Comparison of ENCODE assay signal across 1 cellular context in the genomic region with DNA sequence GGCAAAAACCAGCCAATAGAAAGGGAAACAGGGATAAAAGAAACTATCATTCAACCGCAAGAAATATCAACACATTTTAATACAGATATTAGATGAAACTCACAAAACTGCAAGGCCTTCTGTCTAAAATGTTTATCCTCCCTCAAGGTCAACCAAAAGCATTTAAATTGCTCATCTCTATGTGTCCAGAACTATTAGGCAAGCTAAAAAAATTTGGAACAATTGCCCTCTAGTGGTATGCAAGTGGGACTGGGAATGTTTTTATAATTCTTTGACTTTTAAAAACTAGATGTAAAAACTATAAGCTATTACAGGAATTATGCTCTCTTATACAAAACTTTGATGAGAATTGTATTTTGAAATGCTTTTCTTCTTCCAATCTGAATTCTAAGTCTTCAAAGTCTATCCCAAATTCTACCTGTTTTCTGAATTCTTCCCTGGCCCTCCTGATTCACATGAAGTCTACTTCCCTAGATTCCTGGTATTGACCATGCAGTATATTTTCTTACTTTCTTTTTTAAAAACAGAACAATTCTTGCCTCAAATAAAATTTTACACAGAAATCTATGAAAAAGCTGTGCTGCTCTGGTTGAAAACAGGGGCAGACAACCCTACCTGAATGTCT.
TF ChIP-seq lines count a peak whose summit lies in the region.

No MANE protein-coding gene starts in this region.

TF ChIP-seq in GM23338, 12 proteins besides CTCF, POLR2A, EP300 and RAD21 (continued from another document):
- TF ChIP-seq, protein P1, sequence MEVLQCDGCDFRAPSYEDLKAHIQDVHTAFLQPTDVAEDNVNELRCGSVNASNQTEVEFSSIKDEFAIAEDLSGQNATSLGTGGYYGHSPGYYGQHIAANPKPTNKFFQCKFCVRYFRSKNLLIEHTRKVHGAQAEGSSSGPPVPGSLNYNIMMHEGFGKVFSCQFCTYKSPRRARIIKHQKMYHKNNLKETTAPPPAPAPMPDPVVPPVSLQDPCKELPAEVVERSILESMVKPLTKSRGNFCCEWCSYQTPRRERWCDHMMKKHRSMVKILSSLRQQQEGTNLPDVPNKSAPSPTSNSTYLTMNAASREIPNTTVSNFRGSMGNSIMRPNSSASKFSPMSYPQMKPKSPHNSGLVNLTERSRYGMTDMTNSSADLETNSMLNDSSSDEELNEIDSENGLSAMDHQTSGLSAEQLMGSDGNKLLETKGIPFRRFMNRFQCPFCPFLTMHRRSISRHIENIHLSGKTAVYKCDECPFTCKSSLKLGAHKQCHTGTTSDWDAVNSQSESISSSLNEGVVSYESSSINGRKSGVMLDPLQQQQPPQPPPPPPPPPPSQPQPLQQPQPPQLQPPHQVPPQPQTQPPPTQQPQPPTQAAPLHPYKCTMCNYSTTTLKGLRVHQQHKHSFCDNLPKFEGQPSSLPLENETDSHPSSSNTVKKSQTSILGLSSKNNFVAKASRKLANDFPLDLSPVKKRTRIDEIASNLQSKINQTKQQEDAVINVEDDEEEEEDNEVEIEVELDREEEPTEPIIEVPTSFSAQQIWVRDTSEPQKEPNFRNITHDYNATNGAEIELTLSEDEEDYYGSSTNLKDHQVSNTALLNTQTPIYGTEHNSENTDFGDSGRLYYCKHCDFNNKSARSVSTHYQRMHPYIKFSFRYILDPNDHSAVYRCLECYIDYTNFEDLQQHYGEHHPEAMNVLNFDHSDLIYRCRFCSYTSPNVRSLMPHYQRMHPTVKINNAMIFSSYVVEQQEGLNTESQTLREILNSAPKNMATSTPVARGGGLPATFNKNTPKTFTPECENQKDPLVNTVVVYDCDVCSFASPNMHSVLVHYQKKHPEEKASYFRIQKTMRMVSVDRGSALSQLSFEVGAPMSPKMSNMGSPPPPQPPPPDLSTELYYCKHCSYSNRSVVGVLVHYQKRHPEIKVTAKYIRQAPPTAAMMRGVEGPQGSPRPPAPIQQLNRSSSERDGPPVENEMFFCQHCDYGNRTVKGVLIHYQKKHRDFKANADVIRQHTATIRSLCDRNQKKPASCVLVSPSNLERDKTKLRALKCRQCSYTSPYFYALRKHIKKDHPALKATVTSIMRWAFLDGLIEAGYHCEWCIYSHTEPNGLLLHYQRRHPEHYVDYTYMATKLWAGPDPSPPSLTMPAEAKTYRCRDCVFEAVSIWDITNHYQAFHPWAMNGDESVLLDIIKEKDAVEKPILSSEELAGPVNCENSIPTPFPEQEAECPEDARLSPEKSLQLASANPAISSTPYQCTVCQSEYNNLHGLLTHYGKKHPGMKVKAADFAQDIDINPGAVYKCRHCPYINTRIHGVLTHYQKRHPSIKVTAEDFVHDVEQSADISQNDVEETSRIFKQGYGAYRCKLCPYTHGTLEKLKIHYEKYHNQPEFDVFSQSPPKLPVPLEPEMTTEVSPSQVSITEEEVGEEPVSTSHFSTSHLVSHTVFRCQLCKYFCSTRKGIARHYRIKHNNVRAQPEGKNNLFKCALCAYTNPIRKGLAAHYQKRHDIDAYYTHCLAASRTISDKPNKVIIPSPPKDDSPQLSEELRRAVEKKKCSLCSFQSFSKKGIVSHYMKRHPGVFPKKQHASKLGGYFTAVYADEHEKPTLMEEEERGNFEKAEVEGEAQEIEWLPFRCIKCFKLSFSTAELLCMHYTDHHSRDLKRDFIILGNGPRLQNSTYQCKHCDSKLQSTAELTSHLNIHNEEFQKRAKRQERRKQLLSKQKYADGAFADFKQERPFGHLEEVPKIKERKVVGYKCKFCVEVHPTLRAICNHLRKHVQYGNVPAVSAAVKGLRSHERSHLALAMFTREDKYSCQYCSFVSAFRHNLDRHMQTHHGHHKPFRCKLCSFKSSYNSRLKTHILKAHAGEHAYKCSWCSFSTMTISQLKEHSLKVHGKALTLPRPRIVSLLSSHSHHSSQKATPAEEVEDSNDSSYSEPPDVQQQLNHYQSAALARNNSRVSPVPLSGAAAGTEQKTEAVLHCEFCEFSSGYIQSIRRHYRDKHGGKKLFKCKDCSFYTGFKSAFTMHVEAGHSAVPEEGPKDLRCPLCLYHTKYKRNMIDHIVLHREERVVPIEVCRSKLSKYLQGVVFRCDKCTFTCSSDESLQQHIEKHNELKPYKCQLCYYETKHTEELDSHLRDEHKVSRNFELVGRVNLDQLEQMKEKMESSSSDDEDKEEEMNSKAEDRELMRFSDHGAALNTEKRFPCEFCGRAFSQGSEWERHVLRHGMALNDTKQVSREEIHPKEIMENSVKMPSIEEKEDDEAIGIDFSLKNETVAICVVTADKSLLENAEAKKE (CRISPR knock-in tag; IDR thresholded peaks at IDR 0.05): no peak
- TF ChIP-seq EZH2 (IDR thresholded peaks at IDR 0.05; ENCODE audit: low read depth, unreplicated experiment) (no peak), ZNF114 (CRISPR knock-in tag; IDR thresholded peaks at IDR 0.05) (no peak)
TF ChIP-seq in GM23338: peak in this region for 0.
